Comparison of ENCODE assay signal across 8 cellular contexts in genomic region chr3:169769287-169770181, GRCh38. TPM values are rescaled to one million over a fixed set of nuclear protein-coding genes. Genes with fewer than 3 reads are reported as not detected.
DNase-seq lines count a peak whose midpoint lies in the region; ATAC-seq lines count a peak whose summit lies in the region.

Gene ACTRT3, minus strand, starts transcription at chr3:169769561. Its CDS starts 41 bp downstream, at chr3:169769520.

- H3K4me3 ChIP-seq in endocrine pancreas (ENCODE audit: control insufficient read depth, insufficient read depth, low read length) (peak within 1 kb of the TSS; percentile 88), mesenchymal stem cell (ENCODE audit: insufficient read depth in 1 of 2, low read depth in 1 of 2, low read length in 2 of 2) (peak within 1 kb of the TSS; percentile 78 to 95)

- H2BK15ac ChIP-seq in mesenchymal stem cell (ENCODE audit: low read depth, poor library complexity, severe bottlenecking): peak within 1 kb of the TSS; percentile 99

- H2AFZ ChIP-seq in mesenchymal stem cell (ENCODE audit: low read depth, low read length): peak within 1 kb of the TSS; percentile 80

- no peaks in the 10 kb centered on the region for H3K9me3 Mint-ChIP-seq in activated CD8-positive, alpha-beta memory T cell treated with anti-CD3 and anti-CD28 coated beads, Interleukin-2, amount 10 ng/mL, durations not matched to agents 7 days and 5 days (ENCODE audit: low read depth)

- H2BK120ac ChIP-seq in mesenchymal stem cell (ENCODE audit: low read depth, low read length): peak within 1 kb of the TSS; percentile 79

- peak within 1 kb of the TSS; percentile 38 for H2BK5ac ChIP-seq in mesenchymal stem cell (ENCODE audit: low read depth, low read length, poor library complexity, severe bottlenecking)

- peak within 1 kb of the TSS; percentile 62 for H3K27ac ChIP-seq in mesenchymal stem cell (ENCODE audit: low read length, poor library complexity, severe bottlenecking)

- H2BK12ac ChIP-seq in mesenchymal stem cell (ENCODE audit: low read length in 2 of 2): peak within 1 kb of the TSS in 1 of 2 experiments; percentile 58

- no peaks in the 10 kb centered on the region for H3K36me3 Mint-ChIP-seq in activated CD8-positive, alpha-beta memory T cell treated with anti-CD3 and anti-CD28 coated beads, Interleukin-2, amount 10 ng/mL, durations not matched to agents 7 days and 5 days

- peak within 1 kb of the TSS; percentile 73 to 76 for H3K4ac ChIP-seq in mesenchymal stem cell (ENCODE audit: low read depth in 1 of 2, low read length in 2 of 2)

- WGBS in mesenchymal stem cell: 2% methylated on average over 49 of the region's 51 CpGs

- H3K9ac ChIP-seq in endocrine pancreas (ENCODE audit: control insufficient read depth, insufficient read depth, low read length): peak within 1 kb of the TSS; percentile 33
- H3K9ac ChIP-seq in mesenchymal stem cell (ENCODE audit: low read length): peak within 1 kb of the TSS; percentile 99

- no peak within 1 kb of the TSS for H3K23ac ChIP-seq in mesenchymal stem cell (ENCODE audit: low read length in 2 of 2)

- H3K27me3 Mint-ChIP-seq in activated CD8-positive, alpha-beta memory T cell treated with anti-CD3 and anti-CD28 coated beads, Interleukin-2, amount 10 ng/mL, durations not matched to agents 7 days and 5 days: no peaks in the 10 kb centered on the region

- H2AK5ac ChIP-seq in mesenchymal stem cell (ENCODE audit: low read length, severe bottlenecking): no peak within 1 kb of the TSS

- ATAC-seq in GM18502 (IDR thresholded peaks at IDR 0.05; ENCODE audit: poor library complexity, unreplicated experiment) (peak; percentile 27), HG02938 (IDR thresholded peaks at IDR 0.05; ENCODE audit: unreplicated experiment) (peak; percentile 12)
- peak; percentile 13 for ATAC-seq in activated CD8-positive, alpha-beta memory T cell treated with anti-CD3 and anti-CD28 coated beads, Interleukin-2, amount 10 ng/mL, durations not matched to agents 7 days and 5 days

- peak within 1 kb of the TSS; percentile 78 for H3K27ac Mint-ChIP-seq in activated CD8-positive, alpha-beta memory T cell treated with anti-CD3 and anti-CD28 coated beads, Interleukin-2, amount 10 ng/mL, durations not matched to agents 7 days and 5 days

- CTCF ChIA-PET in activated CD8-positive, alpha-beta memory T cell treated with anti-CD3 and anti-CD28 coated beads, Interleukin-2, amount 10 ng/mL, durations not matched to agents 7 days and 5 days (lab: Charles Lee): interaction anchor here (0.9 to 1.0 kb wide), 2 partner anchors 198 to 412 kb away, joined by 3 read pairs; partner anchors contain the start of genes PHC3 and SEC62

- peak within 1 kb of the TSS; percentile 79 for H4K91ac ChIP-seq in mesenchymal stem cell (ENCODE audit: low read length)

- H3K14ac ChIP-seq in mesenchymal stem cell (ENCODE audit: low read length in 2 of 2): peak within 1 kb of the TSS in 1 of 2 experiments; percentile 65

- H4K8ac ChIP-seq in mesenchymal stem cell (ENCODE audit: low read length): peak within 1 kb of the TSS; percentile 98

- H3K18ac ChIP-seq in mesenchymal stem cell (ENCODE audit: low read depth in 1 of 2, low read length in 2 of 2): peak within 1 kb of the TSS; percentile 85 to 97

- DNase-seq in NCI-H748 treated with DMSO at 0.1 percent for 48 hours (lab: John Stamatoyannopoulos, UW) (peak; percentile 65), mesenchymal stem cell (peak; percentile 74), NCI-H187 (lab: John Stamatoyannopoulos, UW) (no peak)
- peak; percentile 77 for DNase-seq in activated CD8-positive, alpha-beta memory T cell treated with anti-CD3 and anti-CD28 coated beads, Interleukin-2, amount 10 ng/mL, durations not matched to agents 7 days and 5 days
- peak; percentile 30 for DNase-seq in stimulated activated CD8-positive, alpha-beta memory T cell treated with anti-CD3 and anti-CD28 coated beads, Interleukin-12 subunit alpha, Interleukin-12 subunit beta, amount 100 ng/mL, for 24 hours (ENCODE audit: extremely low read depth)

- peak within 1 kb of the TSS; percentile 88 for H3K4me3 Mint-ChIP-seq in activated CD8-positive, alpha-beta memory T cell treated with anti-CD3 and anti-CD28 coated beads, Interleukin-2, amount 10 ng/mL, durations not matched to agents 7 days and 5 days

- H3K27me3 ChIP-seq in endocrine pancreas (ENCODE audit: control insufficient read depth, insufficient read depth, low read length) (no peaks in the 10 kb centered on the region), mesenchymal stem cell (ENCODE audit: control insufficient read depth in 1 of 2, insufficient read depth in 1 of 2, low read length in 2 of 2) (no peaks in the 10 kb centered on the region)

- H3K9me3 ChIP-seq in endocrine pancreas (ENCODE audit: control insufficient read depth, low read length): no peaks in the 10 kb centered on the region
- no peaks in the 10 kb centered on the region for H3K9me3 ChIP-seq in mesenchymal stem cell (ENCODE audit: control insufficient read depth, low read length)

- peaks cover 26% of the 10 kb centered on the region for H3K4me1 Mint-ChIP-seq in activated CD8-positive, alpha-beta memory T cell treated with anti-CD3 and anti-CD28 coated beads, Interleukin-2, amount 10 ng/mL, durations not matched to agents 7 days and 5 days

- no peaks in the 10 kb centered on the region for H3K79me1 ChIP-seq in mesenchymal stem cell (replicated peaks; ENCODE audit: low read length, poor library complexity, severe bottlenecking)

- no peaks in the 10 kb centered on the region for H3K36me3 ChIP-seq in endocrine pancreas (ENCODE audit: control insufficient read depth, insufficient read depth, low read length)
- peaks cover 7 to 10% of the 10 kb centered on the region in 2 experiments for H3K36me3 ChIP-seq in mesenchymal stem cell (ENCODE audit: control insufficient read depth in 1 of 2, insufficient read depth in 2 of 2, low read depth in 1 of 2, low read length in 2 of 2)

- peak within 1 kb of the TSS; percentile 78 for H3K4me2 ChIP-seq in mesenchymal stem cell (ENCODE audit: low read length, poor library complexity, severe bottlenecking)

- H3K4me1 ChIP-seq in endocrine pancreas (ENCODE audit: control insufficient read depth, insufficient read depth, low read length) (peaks cover 6% of the 10 kb centered on the region), mesenchymal stem cell (ENCODE audit: control insufficient read depth, insufficient read depth, low read depth, low read length) (peaks cover 6% of the 10 kb centered on the region)

RNA-seq across cellular contexts. Expression of gene ACTRT3, which starts in this region (rescaled TPM):
- total RNA-seq in activated CD8-positive, alpha-beta memory T cell treated with anti-CD3 and anti-CD28 coated beads, Interleukin-2, amount 10 ng/mL, durations not matched to agents 7 days and 5 days: under 1 TPM; 0.49 to 0.76 TPM
- 2.0 TPM for polyA plus RNA-seq in mesenchymal stem cell (2013, experiment 1 of 2)
- 2.0 TPM for polyA plus RNA-seq in mesenchymal stem cell (2013, experiment 2 of 2)

Comparison
In these comparisons a context has a peak if more than half of its experiments do, and no peak if none do; other contexts are left out.
1. Peak in DNase-seq and ATAC-seq in activated CD8-positive, alpha-beta memory T cell treated with anti-CD3 and anti-CD28 coated beads, Interleukin-2, amount 10 ng/mL, durations not matched to agents 7 days and 5 days; RNA of the gene not detected or under 1 TPM.
2. DNase-seq: peak in NCI-H748 treated with DMSO at 0.1 percent for 48 hours (single experiment), mesenchymal stem cell (single experiment) and stimulated activated CD8-positive, alpha-beta memory T cell treated with anti-CD3 and anti-CD28 coated beads, Interleukin-12 subunit alpha, Interleukin-12 subunit beta, amount 100 ng/mL, for 24 hours (single experiment); none in NCI-H187 (0 of 2).
3. Peak in every context shown above with its lines, with median percentiles within 50 percentile points of each other: ATAC-seq.